ENCODE assay signal across 9 cellular contexts in genomic region chr2:15748736-15749323, GRCh38.
DNase-seq lines count a peak whose midpoint lies in the region; ATAC-seq and TF ChIP-seq lines count a peak whose summit lies in the region.
"Had no signal": no experiment of that assay in that cellular context is flagged by ENCODE, and none has a peak within 500 bp of the region (broad histone marks: within the 10 kb centered on the region; RNA-seq: fewer than 3 reads in every experiment).

No MANE protein-coding gene starts in this region.

- TF ChIP-seq EP300 in upper lobe of left lung (IDR thresholded peaks at IDR 0.05): no peak

- WGBS in heart left ventricle, 4 donors: 83 to 87% (median 85%) methylated on average over 12 of the region's 12 CpGs
- 77 to 84% methylated on average over 12 of the region's 12 CpGs for WGBS in upper lobe of left lung, 2 donors

- DNase-seq in heart left ventricle (no peak), left ventricle myocardium superior (no peak), NCI-H460 (ENCODE audit: extremely low read depth, low read depth) (peak; percentile 30), foreskin keratinocyte (peak in 1 of 2 donors; percentile 2), thoracic aorta (ENCODE audit: low spot score) (no peak), upper lobe of left lung (no peak), left lobe of liver (ENCODE audit: low spot score) (no peak), NCI-H510A (lab: John Stamatoyannopoulos, UW) (no peak)
- DNase-seq: stimulated activated naive CD4-positive, alpha-beta T cell had no signal

- ATAC-seq in heart left ventricle (no peak), left ventricle myocardium superior (no peak), foreskin keratinocyte (peak; percentile 50), thoracic aorta (ENCODE audit: insufficient number of reproducible peaks, low FRiP score, low read depth) (no peak), upper lobe of left lung (ENCODE audit: low FRiP score in 2 of 2) (no peak), left lobe of liver (no peak)

- H3K27ac ChIP-seq in heart left ventricle (peak overlapping the region in 1 of 12 donors; percentile 40), foreskin keratinocyte (no peak overlapping the region), thoracic aorta (peak overlapping the region in 1 of 2 donors; percentile 66), upper lobe of left lung (no peak overlapping the region)

- intact Hi-C loops in heart left ventricle (cut with DNase I): loop anchor here in 3 of 10 donors (5.0 to 10.0 kb wide), 3 partner anchors 84 to 112 kb away; no protein-coding TSS in a partner anchor
- intact Hi-C loops in left ventricle myocardium superior (cut with micrococcal nuclease): no loop called here

- TF ChIP-seq POLR2A in heart left ventricle (IDR thresholded peaks at IDR 0.05) (no peak), upper lobe of left lung (IDR thresholded peaks at IDR 0.05) (no peak)

- H3K4me3 ChIP-seq in heart left ventricle (no peak overlapping the region), thoracic aorta (no peak overlapping the region), upper lobe of left lung (no peak overlapping the region)

- peak in 10 of 12 donors; percentile 17 to 39 (median 26) for TF ChIP-seq CTCF in heart left ventricle (IDR thresholded peaks at IDR 0.05)
- TF ChIP-seq CTCF in foreskin keratinocyte (conservative IDR thresholded peaks at IDR 0.05): peak; percentile 63
- TF ChIP-seq CTCF in thoracic aorta (IDR thresholded peaks at IDR 0.05): peak; percentile 26
- peak in 3 of 6 experiments; percentile 23 to 37 (median 37) for TF ChIP-seq CTCF in upper lobe of left lung (IDR thresholded peaks at IDR 0.05)

- H3K36me3 ChIP-seq in heart left ventricle: no peaks in the 10 kb centered on the region
- H3K36me3 ChIP-seq in thoracic aorta: no peaks in the 10 kb centered on the region
- no peaks in the 10 kb centered on the region for H3K36me3 ChIP-seq in upper lobe of left lung

- H3K4me1 ChIP-seq in heart left ventricle (peaks cover 0 to 41% (median 20%) of the 10 kb centered on the region in 12 donors), foreskin keratinocyte (no peaks in the 10 kb centered on the region), thoracic aorta (ENCODE audit: control insufficient read depth in 1 of 2, low read depth in 2 of 2) (peaks cover 9 to 38% of the 10 kb centered on the region in 2 donors), upper lobe of left lung (peaks cover 0 to 10% (median 3%) of the 10 kb centered on the region in 4 donors)

- H3K9me3 ChIP-seq in heart left ventricle (no peaks in the 10 kb centered on the region), thoracic aorta (no peaks in the 10 kb centered on the region), upper lobe of left lung (no peaks in the 10 kb centered on the region)

- H3K27me3 ChIP-seq in heart left ventricle (no peaks in the 10 kb centered on the region), foreskin keratinocyte (peaks cover 5% of the 10 kb centered on the region), thoracic aorta (replicated peaks; ENCODE audit: insufficient read depth) (no peaks in the 10 kb centered on the region), upper lobe of left lung (no peaks in the 10 kb centered on the region)
